In genomic region chr3:136916200-136916599, GRCh38 we compare ENCODE assay signal across 18 cellular contexts. TPM values are rescaled to one million over a fixed set of nuclear protein-coding genes. Genes with fewer than 3 reads are reported as not detected.
DNase-seq lines count a peak whose midpoint lies in the region; ATAC-seq, FAIRE-seq and TF ChIP-seq lines count a peak whose summit lies in the region.
"Had no signal": no experiment of that assay in that cellular context is flagged by ENCODE, and none has a peak within 500 bp of the region (broad histone marks: within the 10 kb centered on the region; RNA-seq: fewer than 3 reads in every experiment).

No MANE protein-coding gene starts in this region.

- intact Hi-C loops in Calu3 (cut with micrococcal nuclease; ENCODE audit: unreplicated experiment) = no loop called here
- intact Hi-C loops in PC-3 (cut with micrococcal nuclease) = no loop called here
- intact Hi-C loops in natural killer cell (cut with micrococcal nuclease) = loop anchor here (5.0 kb wide), 1 partner anchor 34 kb away; no protein-coding TSS in a partner anchor

- H3K4me1 Mint-ChIP-seq in Calu3 (ENCODE audit: low read depth, unreplicated experiment) (peaks cover 54% of the 10 kb centered on the region), natural killer cell (peaks cover 87 to 94% of the 10 kb centered on the region in 2 donors)

- peak overlapping the region; percentile 48 for H3K27ac Mint-ChIP-seq in Calu3 (ENCODE audit: unreplicated experiment)
- peak overlapping the region; percentile 88 to 98 for H3K27ac Mint-ChIP-seq in natural killer cell

- H3K9ac ChIP-seq in PC-3 (ENCODE audit: low read length) (no peak overlapping the region), Karpas-422 (ENCODE audit: low read length) (no peak overlapping the region)

- FAIRE-seq in bronchial epithelial cell (lab: Jason Lieb, UNC) = no peak

- DNase-seq in Calu3 = no peak
- peak; percentile 13 for DNase-seq in PC-3
- peak; percentile 56 for DNase-seq in bronchial epithelial cell (ENCODE audit: low read depth)
- no peak for DNase-seq in natural killer cell
- no peak for DNase-seq in Karpas-422
- DNase-seq: DMS79, HCEC 1CT, IMR-90, Kasumi-1, NCI-H1105 treated with DMSO at 0.1 percent for 48 hours, NCI-H1694, NCI-H2081 treated with DMSO at 0.1 percent for 48 hours, Peyer's patch, Right ventricle myocardium superior, SW 1271 had no signal

- no peaks in the 10 kb centered on the region; the same call in 1 of the 2 replicates for H4K20me1 ChIP-seq in PC-3 (ENCODE audit: low read length)
- no peaks in the 10 kb centered on the region for H4K20me1 ChIP-seq in Karpas-422 (ENCODE audit: insufficient read depth, low read depth, low read length)

- H3K36me3 Mint-ChIP-seq in Calu3 (ENCODE audit: insufficient read depth, unreplicated experiment) (no peaks in the 10 kb centered on the region), natural killer cell (no peaks in the 10 kb centered on the region)

- H3K4me1 ChIP-seq in PC-3 (ENCODE audit: insufficient read depth, low read length) = peaks cover 7% of the 10 kb centered on the region
- H3K4me1 ChIP-seq in Karpas-422 (ENCODE audit: low read length) = peaks cover 81% of the 10 kb centered on the region

- H3K36me3 ChIP-seq in PC-3 (ENCODE audit: low read depth, low read length) (peaks cover 7% of the 10 kb centered on the region; the same call in 1 of the 2 replicates), bronchial epithelial cell (ENCODE audit: control insufficient read depth, insufficient read depth, low read length) (no peaks in the 10 kb centered on the region), Karpas-422 (ENCODE audit: insufficient read depth, low read length) (peaks cover 10% of the 10 kb centered on the region)
- H3K36me3 ChIP-seq: Peyer's patch had no signal

- H3K4me2 ChIP-seq in PC-3 (ENCODE audit: low read length) = no peak overlapping the region
- no peak overlapping the region for H3K4me2 ChIP-seq in Karpas-422 (ENCODE audit: low read depth, low read length, poor library complexity, severe bottlenecking)

- H3K4me3 ChIP-seq in PC-3 (ENCODE audit: low read length) (no peak overlapping the region), bronchial epithelial cell (ENCODE audit: low read depth, low read length) (no peak overlapping the region), Karpas-422 (ENCODE audit: low read length) (no peak overlapping the region)
- H3K4me3 ChIP-seq: Peyer's patch had no signal

- POLR2A ChIA-PET in PC-3 (lab: Charles Lee; ENCODE audit: unreplicated experiment) = no interaction called here

- ATAC-seq in PC-3 = peak; percentile 45; the same call in 1 of the 2 replicates
- ATAC-seq in natural killer cell = no peak
- ATAC-seq in GM21526 (IDR thresholded peaks at IDR 0.05; ENCODE audit: low FRiP score, unreplicated experiment) = no peak
- ATAC-seq in GM19467 (IDR thresholded peaks at IDR 0.05; ENCODE audit: unreplicated experiment) = no peak

- H3K4me3 Mint-ChIP-seq in Calu3 (ENCODE audit: low read depth, unreplicated experiment) = no peak overlapping the region
- H3K4me3 Mint-ChIP-seq in natural killer cell = peak overlapping the region; percentile 65

- H3K79me2 ChIP-seq in PC-3 (ENCODE audit: low read length) (peaks cover 84% of the 10 kb centered on the region), Karpas-422 (ENCODE audit: low read length) (peaks cover 99% of the 10 kb centered on the region)

- H3K27me3 Mint-ChIP-seq in Calu3 (ENCODE audit: unreplicated experiment) = no peaks in the 10 kb centered on the region
- H3K27me3 Mint-ChIP-seq in natural killer cell (ENCODE audit: low read depth in 2 of 2) = no peaks in the 10 kb centered on the region

- H3F3A ChIP-seq in PC-3 (ENCODE audit: low read length, unreplicated experiment) = no peaks in the 10 kb centered on the region

- H3K27me3 ChIP-seq in PC-3 (ENCODE audit: low read length) (no peaks in the 10 kb centered on the region), bronchial epithelial cell (ENCODE audit: control insufficient read depth, insufficient read depth, low read length) (no peaks in the 10 kb centered on the region), Karpas-422 (ENCODE audit: low read length) (no peaks in the 10 kb centered on the region)
- H3K27me3 ChIP-seq: Peyer's patch had no signal

- TF ChIP-seq CTCF in Calu3 (IDR thresholded peaks at IDR 0.05; ENCODE audit: unreplicated experiment) = no peak
- TF ChIP-seq CTCF in PC-3 (conservative IDR thresholded peaks at IDR 0.05; ENCODE audit: low read depth, low read length) = no peak
- no peak for TF ChIP-seq CTCF in bronchial epithelial cell (IDR thresholded peaks at IDR 0.05; ENCODE audit: insufficient read depth, low read length, severe bottlenecking)
- no peak for TF ChIP-seq CTCF in natural killer cell (IDR thresholded peaks at IDR 0.05)

- H3K9me3 ChIP-seq in PC-3 (ENCODE audit: low read length) (0 out of 2 replicates have a peak, but pooled peaks cover 6% of the 10 kb centered on the region), Karpas-422 (ENCODE audit: low read length) (no peaks in the 10 kb centered on the region)
- H3K9me3 ChIP-seq: Peyer's patch had no signal

- CTCF ChIA-PET in Calu3 (lab: Charles Lee) (no interaction called here), PC-3 (lab: Charles Lee) (no interaction called here)

- H3K9me3 Mint-ChIP-seq in Calu3 (ENCODE audit: low read depth, unreplicated experiment) = peaks cover 7% of the 10 kb centered on the region
- H3K9me3 Mint-ChIP-seq in natural killer cell = no peaks in the 10 kb centered on the region

- no TSS peak for BruUV-seq in Calu3 (replicated peaks; lab: Mats Ljungman, UMichigan)
- no TSS peak for BruUV-seq in PC-3 (replicated peaks; lab: Mats Ljungman, UMichigan)

- no peak overlapping the region for H3K27ac ChIP-seq in PC-3 (ENCODE audit: low read length)
- H3K27ac ChIP-seq in Karpas-422 (ENCODE audit: low read length) = no peak overlapping the region
- H3K27ac ChIP-seq: HL-60, Peyer's patch had no signal

- H3K9me2 ChIP-seq in PC-3 (replicated peaks; ENCODE audit: low read length) (no peaks in the 10 kb centered on the region), Karpas-422 (replicated peaks; ENCODE audit: insufficient read depth, low read length) (no peaks in the 10 kb centered on the region)

- H2AFZ ChIP-seq in PC-3 (ENCODE audit: low read length) = no peak overlapping the region
- no peak overlapping the region for H2AFZ ChIP-seq in Karpas-422 (ENCODE audit: low read length)

RNA-seq across cellular contexts. Expression of gene IL20RB, which starts 41.6 kb away (rescaled TPM):
- total RNA-seq in Calu3 (2022) (8.5 and 12.0 TPM in 2 replicates), PC-3 (2014; rRNA removed) (0.73 and 1.2 TPM in 2 replicates), bronchial epithelial cell (150 and 291 TPM in 2 replicates), natural killer cell (1 to 10 TPM; 1.9 to 3.6 (median 2.8) TPM)
- 1.1 and 3.2 TPM in 2 replicates for total RNA-seq in Karpas-422 (2014; rRNA removed; shearing (Covaris generic); ENCODE audit: low replicate concordance)

RNA-seq across cellular contexts. Expression of gene NCK1, which starts 54.2 kb away (rescaled TPM):
- total RNA-seq in Calu3 (2022) = 108 and 127 TPM in 2 replicates
- 15.3 and 16.5 TPM in 2 replicates for total RNA-seq in PC-3 (2014; rRNA removed)
- 74.4 and 81.6 TPM in 2 replicates for total RNA-seq in bronchial epithelial cell
- total RNA-seq in natural killer cell = 10 to 100 TPM; 61.2 to 77.9 (median 69.5) TPM
- 42.3 and 77.7 TPM in 2 replicates for total RNA-seq in Karpas-422 (2014; rRNA removed; shearing (Covaris generic); ENCODE audit: low replicate concordance)

Comparison
In these comparisons a context has a peak if more than half of its experiments do, and no peak if none do; other contexts are left out.
1. DNase-seq: peak in PC-3 (single experiment) and bronchial epithelial cell (single experiment); none in Calu3 (single experiment), natural killer cell (single experiment) and Karpas-422 (single experiment).
2. RNA of gene IL20RB, which starts 41.6 kb away (total RNA-seq): 150 to 291 TPM in bronchial epithelial cell; 8.5 to 12.0 TPM in Calu3, 1.9 to 3.6 TPM in natural killer cell, 1.1 to 3.2 TPM in Karpas-422 and 0.73 to 1.2 TPM in PC-3; every median in the first group is over 10 times any median in the second.